ENCODE assay signal across 8 cellular contexts in genomic region chr1:192476802-192477298, GRCh38.
DNase-seq lines count a peak whose midpoint lies in the region; ATAC-seq lines count a peak whose summit lies in the region.

No MANE protein-coding gene starts in this region.

- DNase-seq in AG20443 (ENCODE audit: low spot score) (peak; percentile 45), astrocyte of the hippocampus (ENCODE audit: low read depth, low spot score) (peak; percentile 74), NCI-H1048 (lab: John Stamatoyannopoulos, UW) (no peak), T-helper 9 cell (no peak)

- no peaks in the 10 kb centered on the region for H3K36me3 ChIP-seq in rectal smooth muscle tissue (ENCODE audit: control insufficient read depth, insufficient read depth, low read length)

- H3K9ac ChIP-seq in rectal smooth muscle tissue (ENCODE audit: low read length): no peak overlapping the region

- H3K27me3 ChIP-seq in rectal smooth muscle tissue (ENCODE audit: control insufficient read depth, insufficient read depth, low read length): no peaks in the 10 kb centered on the region

- H3K4me1 ChIP-seq in rectal smooth muscle tissue (ENCODE audit: control insufficient read depth, insufficient read depth, low read length): peaks cover 7% of the 10 kb centered on the region

- peak; percentile 59 for ATAC-seq in GM19043 (IDR thresholded peaks at IDR 0.05; ENCODE audit: low read depth, unreplicated experiment)
- peak; percentile 70 for ATAC-seq in HG03439 (IDR thresholded peaks at IDR 0.05; ENCODE audit: unreplicated experiment)
- no peak for ATAC-seq in HG03159 (IDR thresholded peaks at IDR 0.05; ENCODE audit: unreplicated experiment)

- no peak overlapping the region for H3K4me3 ChIP-seq in rectal smooth muscle tissue (ENCODE audit: low read length)

- peak overlapping the region; percentile 38 for H3K27ac ChIP-seq in rectal smooth muscle tissue (ENCODE audit: low read depth, low read length)

Comparison
In these comparisons a context has a peak if more than half of its experiments do, and no peak if none do; other contexts are left out.
1. DNase-seq: peak in AG20443 (single experiment) and astrocyte of the hippocampus (single experiment); none in NCI-H1048 (single experiment) and T-helper 9 cell (single experiment).